In genomic region chr11:35337136-35337918, GRCh38 we compare ENCODE assay signal across 8 cellular contexts.
DNase-seq lines count a peak whose midpoint lies in the region; ATAC-seq and TF ChIP-seq lines count a peak whose summit lies in the region.

No MANE protein-coding gene starts in this region.

- intact Hi-C loops in left ventricle myocardium superior (cut with micrococcal nuclease) (no loop called here), ascending aorta (cut with DNase I) (no loop called here)

- no peaks in the 10 kb centered on the region for H3K4me1 ChIP-seq in ascending aorta

- no peak overlapping the region for H3K27ac ChIP-seq in coronary artery
- peak overlapping the region in 1 of 2 donors; percentile 34 for H3K27ac ChIP-seq in ascending aorta

- ATAC-seq in left ventricle myocardium superior, result no peak
- no peak for ATAC-seq in HG03565 (IDR thresholded peaks at IDR 0.05; ENCODE audit: unreplicated experiment)

- no peaks in the 10 kb centered on the region for H3K9me3 ChIP-seq in ascending aorta

- no peak overlapping the region for H3K4me3 ChIP-seq in choroid plexus epithelial cell (ENCODE audit: low read depth, low read length)
- no peak overlapping the region for H3K4me3 ChIP-seq in coronary artery
- no peak overlapping the region for H3K4me3 ChIP-seq in ascending aorta

- no peak for TF ChIP-seq CTCF in choroid plexus epithelial cell (conservative IDR thresholded peaks at IDR 0.05; ENCODE audit: low read depth, low read length)
- no peak for TF ChIP-seq CTCF in coronary artery (IDR thresholded peaks at IDR 0.05)
- TF ChIP-seq CTCF in ascending aorta (IDR thresholded peaks at IDR 0.05), result no peak

- H3K27me3 ChIP-seq in ascending aorta, result no peaks in the 10 kb centered on the region

- peak; percentile 98 for DNase-seq in EL
- DNase-seq in MV-4-11 (lab: John Stamatoyannopoulos, UW), result peak; percentile 88
- DNase-seq in choroid plexus epithelial cell (ENCODE audit: low read depth), result peak; percentile 98
- DNase-seq in pons (ENCODE audit: low spot score), result peak; percentile 45
- no peak for DNase-seq in coronary artery (ENCODE audit: low spot score)
- DNase-seq in left ventricle myocardium superior, result no peak
- no peak for DNase-seq in ascending aorta (ENCODE audit: low spot score in 2 of 2)

- no peaks in the 10 kb centered on the region for H3K36me3 ChIP-seq in ascending aorta

Comparison
In these comparisons a context has a peak if more than half of its experiments do, and no peak if none do; other contexts are left out.
1. DNase-seq: peak in EL (single experiment), MV-4-11 (single experiment), choroid plexus epithelial cell (single experiment) and pons (single experiment); none in coronary artery (single experiment), left ventricle myocardium superior (single experiment) and ascending aorta (0 of 2).